Comparison of ENCODE assay signal across 12 cellular contexts in the genomic region with DNA sequence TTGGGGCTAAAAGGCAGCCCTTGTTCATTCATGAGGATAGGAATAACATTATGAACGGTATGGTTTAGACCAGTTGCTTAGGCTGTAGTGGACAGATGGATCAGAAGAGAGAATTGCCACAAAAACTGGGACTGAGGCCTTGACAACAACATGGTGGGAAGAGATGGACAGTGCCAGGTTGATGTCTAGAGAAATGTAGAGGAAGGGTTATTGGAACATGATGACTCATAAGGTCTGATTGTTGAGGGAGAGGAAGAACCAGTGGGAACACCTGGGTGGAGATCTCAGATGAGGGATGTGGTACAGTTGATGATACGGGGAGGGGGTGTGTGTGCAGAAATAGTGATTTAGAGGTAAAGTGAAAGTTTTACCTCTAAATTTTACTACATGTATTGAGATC.
DNase-seq lines count a peak whose midpoint lies in the region; ATAC-seq and TF ChIP-seq lines count a peak whose summit lies in the region.
"Had no signal": no experiment of that assay in that cellular context is flagged by ENCODE, and none has a peak within 500 bp of the region (broad histone marks: within the 10 kb centered on the region; RNA-seq: fewer than 3 reads in every experiment).

No MANE protein-coding gene starts in this region.

- peaks cover 12% of the 10 kb centered on the region for H3K4me1 Mint-ChIP-seq in Calu3 (ENCODE audit: low read depth, unreplicated experiment)

- H3K27me3 Mint-ChIP-seq in Calu3 (ENCODE audit: unreplicated experiment): peaks cover 15% of the 10 kb centered on the region
- H3K27me3 Mint-ChIP-seq: CD4-positive, alpha-beta T cell had no signal

- H3K27ac Mint-ChIP-seq in Calu3 (ENCODE audit: unreplicated experiment): peak overlapping the region; percentile 18
- H3K27ac Mint-ChIP-seq: CD4-positive, alpha-beta T cell; GM23338; HFFc6 had no signal

- no TSS peak for BruUV-seq in Calu3 (replicated peaks; lab: Mats Ljungman, UMichigan)

- CTCF ChIA-PET in Calu3 (lab: Charles Lee): no interaction called here

- no peak overlapping the region for H3K4me3 Mint-ChIP-seq in Calu3 (ENCODE audit: low read depth, unreplicated experiment)
- H3K4me3 Mint-ChIP-seq: CD4-positive, alpha-beta T cell; GM23338; HFFc6 had no signal

- intact Hi-C loops in Calu3 (cut with micrococcal nuclease; ENCODE audit: unreplicated experiment) (no loop called here), left colon (cut with DNase I, micrococcal nuclease) (no loop called here)

- peaks cover 5% of the 10 kb centered on the region for H3K9me3 Mint-ChIP-seq in Calu3 (ENCODE audit: low read depth, unreplicated experiment)
- H3K9me3 Mint-ChIP-seq: GM23338, HFFc6 had no signal

- DNase-seq in Calu3 (no peak), LHCN-M2 (ENCODE audit: low read depth) (peak; percentile 54), left colon (no peak)
- DNase-seq: AML-193; CD4-positive, alpha-beta T cell; H7; HFFc6 had no signal

- TF ChIP-seq CTCF in Calu3 (IDR thresholded peaks at IDR 0.05; ENCODE audit: unreplicated experiment): no peak

- H3K36me3 Mint-ChIP-seq in Calu3 (ENCODE audit: insufficient read depth, unreplicated experiment): no peaks in the 10 kb centered on the region

- peak; percentile 61 for ATAC-seq in left colon
- ATAC-seq in HG03025 (IDR thresholded peaks at IDR 0.05; ENCODE audit: low FRiP score, unreplicated experiment): no peak
- ATAC-seq in HG03442 (IDR thresholded peaks at IDR 0.05; ENCODE audit: unreplicated experiment): no peak
- no peak for ATAC-seq in HG02870 (IDR thresholded peaks at IDR 0.05; ENCODE audit: unreplicated experiment)
- ATAC-seq: GM23338, HCT116 had no signal
